16 cellular contexts compared by ENCODE assay signal in the genomic region with DNA sequence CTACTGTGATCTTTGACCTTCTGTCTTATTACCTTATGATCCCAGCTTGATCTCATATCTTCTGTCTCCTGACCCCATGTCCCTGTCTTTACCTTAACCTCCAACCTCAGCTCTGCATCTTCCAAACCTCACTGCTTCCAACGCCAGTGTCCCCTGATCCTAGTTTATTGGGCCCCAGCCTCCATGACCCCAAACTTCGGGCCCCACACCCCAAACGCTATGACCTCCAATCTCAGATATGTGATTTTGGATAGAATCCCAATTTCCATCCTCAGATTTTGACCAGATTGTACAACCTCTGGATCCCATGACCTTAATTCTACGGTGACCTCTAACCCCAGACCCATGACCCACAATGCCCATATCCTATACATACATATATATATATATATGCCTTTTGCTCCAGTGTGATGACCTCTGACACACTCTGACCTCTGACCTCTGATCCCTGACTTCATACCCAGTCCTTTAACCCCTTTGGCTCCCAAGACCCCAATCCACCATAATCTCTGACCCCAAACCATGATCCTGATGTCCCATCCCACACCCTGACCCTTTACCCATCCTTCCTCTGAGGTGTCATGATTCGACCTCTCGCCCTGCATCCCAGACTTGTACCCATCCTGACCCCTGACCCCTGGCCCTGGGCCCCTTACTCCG. TPM values are rescaled to one million over a fixed set of nuclear protein-coding genes. Genes with fewer than 3 reads are reported as not detected.
A peak's percentile ranks its signal among the peaks of the same experiment; 100 is the strongest.
DNase-seq lines count a peak whose midpoint lies in the region; ATAC-seq and TF ChIP-seq lines count a peak whose summit lies in the region.
"Had no signal": no experiment of that assay in that cellular context is flagged by ENCODE, and none has a peak within 500 bp of the region (broad histone marks: within the 10 kb centered on the region; RNA-seq: fewer than 3 reads in every experiment).

No MANE protein-coding gene starts in this region.

- in situ Hi-C loops in GM13977 (cut with MboI; ENCODE audit: low pct_unique_long_range_greater_than_20kb, low sequenced_read_pairs, unreplicated experiment): no loop called here

- DNase-seq in AG20443 (ENCODE audit: low spot score) (peak; percentile 4), GM23338 (ENCODE audit: low spot score) (no peak), neural progenitor cell (ENCODE audit: low spot score) (no peak), upper lobe of right lung (peak; percentile 1), GM13977 (ENCODE audit: low spot score) (no peak)
- DNase-seq: ACHN; AML-193; Caco-2; CD4-positive, alpha-beta T cell; HCEC 1CT; HFFc6 had no signal

- H3F3A ChIP-seq in GM23338 (replicated peaks; ENCODE audit: low read depth) (no peaks in the 10 kb centered on the region), neural progenitor cell (ENCODE audit: low read depth) (no peaks in the 10 kb centered on the region)

- H4K20me1 ChIP-seq in GM23338 (replicated peaks; ENCODE audit: insufficient read depth) (no peaks in the 10 kb centered on the region), neural progenitor cell (ENCODE audit: low read depth) (no peaks in the 10 kb centered on the region)

- intact Hi-C loops in upper lobe of right lung (cut with DNase I): no loop called here

- H3K36me3 Mint-ChIP-seq in GM23338 (ENCODE audit: low read depth): peaks cover 3% of the 10 kb centered on the region; the same call in 1 of the 3 replicates
- H3K36me3 Mint-ChIP-seq in neural progenitor cell: no peaks in the 10 kb centered on the region

- peaks cover 18% of the 10 kb centered on the region for H3K27me3 Mint-ChIP-seq in GM23338 (ENCODE audit: insufficient read depth, low read depth, poor library complexity)
- H3K27me3 Mint-ChIP-seq in neural progenitor cell (ENCODE audit: insufficient read depth, low read depth): peaks cover 10% of the 10 kb centered on the region

- no peak overlapping the region for H3K27ac Mint-ChIP-seq in GM23338
- peak overlapping the region; percentile 81 for H3K27ac Mint-ChIP-seq in neural progenitor cell
- H3K27ac Mint-ChIP-seq: CD4-positive, alpha-beta T cell; HFFc6 had no signal

- no peak for ATAC-seq in GM23338
- no peak for ATAC-seq in upper lobe of right lung
- no peak for ATAC-seq in GM18517 (IDR thresholded peaks at IDR 0.05; ENCODE audit: unreplicated experiment)

- H3K27ac ChIP-seq in GM23338 (ENCODE audit: low read depth) (no peak overlapping the region), neural progenitor cell (no peak overlapping the region), upper lobe of right lung (no peak overlapping the region)
- H3K27ac ChIP-seq: C4-2B, HL-60 had no signal

- TF ChIP-seq CTCF in GM23338 (conservative IDR thresholded peaks at IDR 0.05; ENCODE audit: low read depth in 2 of 2) (no peak), neural progenitor cell (IDR thresholded peaks at IDR 0.05) (no peak), upper lobe of right lung (IDR thresholded peaks at IDR 0.05) (no peak), GM13977 (IDR thresholded peaks at IDR 0.05; ENCODE audit: extremely low read depth, insufficient read depth, missing control alignments) (no peak)

- no peaks in the 10 kb centered on the region for H3K36me3 ChIP-seq in GM23338 (ENCODE audit: insufficient read depth)
- no peaks in the 10 kb centered on the region for H3K36me3 ChIP-seq in neural progenitor cell
- no peaks in the 10 kb centered on the region for H3K36me3 ChIP-seq in upper lobe of right lung

- H3K4me3 Mint-ChIP-seq in GM23338 (no peak overlapping the region; the same call in 2 of the 3 replicates), neural progenitor cell (peak overlapping the region; percentile 66)
- H3K4me3 Mint-ChIP-seq: CD4-positive, alpha-beta T cell; HFFc6 had no signal

- H3K9me3 Mint-ChIP-seq in GM23338 (no peaks in the 10 kb centered on the region; the same call in 2 of the 3 replicates), neural progenitor cell (peaks cover 3% of the 10 kb centered on the region)
- H3K9me3 Mint-ChIP-seq: CD4-positive, alpha-beta T cell had no signal

- no peak overlapping the region for H3K4me3 ChIP-seq in GM23338
- H3K4me3 ChIP-seq in neural progenitor cell: no peak overlapping the region
- no peak overlapping the region for H3K4me3 ChIP-seq in upper lobe of right lung

- peaks cover 7% of the 10 kb centered on the region; the same call in 1 of the 2 replicates for H3K9me2 ChIP-seq in GM23338 (ENCODE audit: insufficient read depth)

- H3K4me1 Mint-ChIP-seq in GM23338 (peaks cover 29% of the 10 kb centered on the region), neural progenitor cell (peaks cover 3% of the 10 kb centered on the region)

- H3K4me2 ChIP-seq in GM23338 (no peak overlapping the region), neural progenitor cell (no peak overlapping the region)

- H3K4me1 ChIP-seq in GM23338 (ENCODE audit: insufficient read depth) (peaks cover 5% of the 10 kb centered on the region), neural progenitor cell (peaks cover 9% of the 10 kb centered on the region), upper lobe of right lung (no peaks in the 10 kb centered on the region)
- H3K4me1 ChIP-seq: Caco-2 had no signal

- H3K9me3 ChIP-seq in neural progenitor cell (ENCODE audit: low read depth) (no peaks in the 10 kb centered on the region), upper lobe of right lung (no peaks in the 10 kb centered on the region)
- H3K9me3 ChIP-seq: Caco-2 had no signal

- H3K9ac ChIP-seq in neural progenitor cell: no peak overlapping the region

- H2AFZ ChIP-seq in GM23338: 0 out of 2 replicates have a peak overlapping the region, but pooled peaks have one; percentile 10
- no peak overlapping the region for H2AFZ ChIP-seq in neural progenitor cell (replicated peaks)

- H3K27me3 ChIP-seq in GM23338 (ENCODE audit: insufficient read depth) (no peaks in the 10 kb centered on the region), neural progenitor cell (no peaks in the 10 kb centered on the region), upper lobe of right lung (peaks cover 26% of the 10 kb centered on the region)

- no peaks in the 10 kb centered on the region for H3K79me2 ChIP-seq in GM23338 (replicated peaks; ENCODE audit: insufficient read depth)
- no peaks in the 10 kb centered on the region for H3K79me2 ChIP-seq in neural progenitor cell (ENCODE audit: low read depth)

TF ChIP-seq in GM23338, 12 proteins besides CTCF, POLR2A, EP300 and RAD21 (continues in another document):
- TF ChIP-seq JUNB (IDR thresholded peaks at IDR 0.05; ENCODE audit: unreplicated experiment) (no peak), EZH2 (IDR thresholded peaks at IDR 0.05; ENCODE audit: low read depth, unreplicated experiment) (no peak), ZNF114 (CRISPR knock-in tag; IDR thresholded peaks at IDR 0.05) (no peak), REST (IDR thresholded peaks at IDR 0.05; ENCODE audit: unreplicated experiment) (no peak)

RNA-seq across cellular contexts. Expression of gene KLK12, which starts 3.5 kb away (rescaled TPM):
- not detected in 2 replicates for total RNA-seq in GM23338 (2014; rRNA removed; shearing (Covaris generic))
- polyA plus RNA-seq in GM23338 (2016; fragmentation: Nextera tagmentation; extraction: Ambion mirVana): not detected in 2 replicates
- total RNA-seq in neural progenitor cell (ENCODE audit: low replicate concordance) (not detected in 2 replicates), upper lobe of right lung (not detected)
- total RNA-seq: Caco-2; CD4-positive, alpha-beta T cell; HFFc6; HT1080 had no signal
- polyA plus RNA-seq: BJ had no signal

RNA-seq across cellular contexts. Expression of gene KLK11, which starts 4.9 kb away (rescaled TPM):
- total RNA-seq in GM23338 (2014; rRNA removed; shearing (Covaris generic)): not detected in 2 replicates
- polyA plus RNA-seq in GM23338 (2016; fragmentation: Nextera tagmentation; extraction: Ambion mirVana): 0.28 TPM in 1 of 2 replicates, not detected in the other
- total RNA-seq in neural progenitor cell (ENCODE audit: low replicate concordance): not detected in 2 replicates
- total RNA-seq in upper lobe of right lung: 10.8 TPM
- total RNA-seq: Caco-2; CD4-positive, alpha-beta T cell; HFFc6; HT1080 had no signal
- polyA plus RNA-seq: BJ had no signal

RNA-seq across cellular contexts. Expression of gene KLK10, which starts 11.8 kb away (rescaled TPM):
- total RNA-seq in GM23338 (2014; rRNA removed; shearing (Covaris generic)): 4.9 and 6.6 TPM in 2 replicates
- 6.0 and 6.1 TPM in 2 replicates for polyA plus RNA-seq in GM23338 (2016; fragmentation: Nextera tagmentation; extraction: Ambion mirVana)
- total RNA-seq in neural progenitor cell (ENCODE audit: low replicate concordance) (1.9 TPM in 1 of 2 replicates, not detected in the other), upper lobe of right lung (4.7 TPM)
- total RNA-seq: Caco-2; CD4-positive, alpha-beta T cell; HFFc6; HT1080 had no signal
- polyA plus RNA-seq: BJ had no signal

RNA-seq across cellular contexts. Expression of gene KLK8, which starts 29.9 kb away (rescaled TPM):
- 4.6 and 4.9 TPM in 2 replicates for total RNA-seq in GM23338 (2014; rRNA removed; shearing (Covaris generic))
- polyA plus RNA-seq in GM23338 (2016; fragmentation: Nextera tagmentation; extraction: Ambion mirVana): 14.6 and 17.0 TPM in 2 replicates
- 0.46 TPM in 1 of 2 replicates, not detected in the other for total RNA-seq in neural progenitor cell (ENCODE audit: low replicate concordance)
- total RNA-seq in upper lobe of right lung: not detected
- total RNA-seq: CD4-positive, alpha-beta T cell; HFFc6; HT1080 had no signal
- polyA plus RNA-seq: BJ had no signal

RNA-seq across cellular contexts. Expression of gene KLK13, which starts 33.5 kb away (rescaled TPM):
- 1.1 and 5.7 TPM in 2 replicates for total RNA-seq in GM23338 (2014; rRNA removed; shearing (Covaris generic))
- 3.6 and 4.5 TPM in 2 replicates for polyA plus RNA-seq in GM23338 (2016; fragmentation: Nextera tagmentation; extraction: Ambion mirVana)
- not detected in 2 replicates for total RNA-seq in neural progenitor cell (ENCODE audit: low replicate concordance)
- total RNA-seq in upper lobe of right lung: not detected
- total RNA-seq: Caco-2; CD4-positive, alpha-beta T cell; HFFc6; HT1080 had no signal
- polyA plus RNA-seq: BJ had no signal

Comparison
In these comparisons a context has a peak if more than half of its experiments do, and no peak if none do; other contexts are left out.
1. DNase-seq: peak in AG20443 (single experiment) and upper lobe of right lung (single experiment); none in GM23338 (single experiment), neural progenitor cell (single experiment) and GM13977 (single experiment).
2. RNA of gene KLK11, which starts 4.9 kb away (total RNA-seq): 10.8 TPM in upper lobe of right lung (single experiment); not detected in GM23338 and not detected in neural progenitor cell; every median in the first group is over 10 times any median in the second.